In the genomic region with DNA sequence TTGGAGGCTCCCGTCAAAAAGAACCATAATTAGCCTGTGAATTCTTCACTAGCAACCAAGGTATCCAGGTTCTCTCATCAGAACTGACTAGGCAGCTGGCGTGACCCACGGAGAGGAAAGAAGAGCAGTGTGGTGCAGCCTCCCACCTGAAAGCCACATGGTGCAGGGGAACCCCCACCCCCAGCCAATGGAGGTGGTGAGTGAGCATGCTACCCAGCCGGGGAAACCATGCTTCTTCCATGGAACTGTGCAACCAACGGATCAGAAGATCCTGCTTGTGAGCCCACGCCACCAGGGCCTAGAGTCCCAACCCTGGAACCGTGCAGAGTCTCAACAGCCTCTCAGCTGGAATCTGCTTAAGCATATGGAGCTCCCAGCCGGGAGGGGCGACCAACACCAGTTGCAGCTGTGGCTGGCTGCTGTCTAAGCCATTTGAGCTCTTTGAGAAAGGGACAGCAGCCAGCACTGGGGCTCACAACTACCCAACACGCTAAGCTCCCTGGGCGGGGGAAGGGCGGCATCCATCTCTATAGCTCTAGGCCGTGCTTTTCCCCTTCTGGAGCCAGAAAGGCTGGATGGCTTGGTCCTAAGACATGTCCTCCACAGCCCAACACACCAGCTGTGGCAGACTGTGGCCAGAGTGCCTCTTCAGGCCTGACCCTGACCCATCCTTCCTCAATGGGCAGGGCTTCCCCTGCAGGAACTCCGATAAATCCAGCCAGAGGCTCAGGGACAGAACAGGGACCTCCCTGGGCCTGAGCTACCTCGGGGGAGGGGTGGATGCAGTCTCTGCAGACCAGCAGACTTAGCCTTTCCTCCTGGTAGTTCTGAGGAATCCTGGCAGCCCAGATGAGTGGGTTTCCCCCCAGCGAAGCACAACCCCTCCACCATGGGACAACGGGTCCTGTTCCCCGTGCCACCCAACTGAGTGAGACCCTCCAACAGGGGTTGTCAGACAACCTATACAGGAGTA, we compare ENCODE assay signal across 21 cellular contexts.
"Had no signal": no experiment of that assay in that cellular context is flagged by ENCODE, and none has a peak within 500 bp of the region (broad histone marks: within the 10 kb centered on the region; RNA-seq: fewer than 3 reads in every experiment).

No MANE protein-coding gene starts in this region.

- H3K36me3 Mint-ChIP-seq: memory B cell; naive B cell; stimulated activated effector memory CD8-positive, alpha-beta T cell treated with anti-CD3 and anti-CD28 coated beads, Interleukin-12 subunit alpha, Interleukin-12 subunit beta, amount 100 ng/mL, for 72 hours; type B pancreatic cell had no signal

- DNase-seq: effector CD4-positive, alpha-beta T cell; endodermal cell; erythroblast; foreskin keratinocyte; head of caudate nucleus; kidney; left cardiac atrium; left ventricle myocardium inferior; lower lobe of right lung; naive B cell; psoas muscle; retina; stimulated activated CD4-positive, alpha-beta T cell treated with anti-CD3 and anti-CD28 coated beads, Interleukin-4, amount 100 ng/mL, for 1 hour; stimulated activated CD8-positive, alpha-beta memory T cell treated with anti-CD3 and anti-CD28 coated beads, Interleukin-4, amount 100 ng/mL, for 48 hours; stimulated activated naive CD8-positive, alpha-beta T cell treated with anti-CD3 and anti-CD28 coated beads, Interleukin-15, Interleukin-2, amounts not matched to agents 100 U/mL and 50 U/mL, for 24 hours; thyroid gland had no signal

- H3K4me3 Mint-ChIP-seq: endodermal cell; memory B cell; naive B cell; nephron; stimulated activated effector memory CD8-positive, alpha-beta T cell treated with anti-CD3 and anti-CD28 coated beads, Interleukin-12 subunit alpha, Interleukin-12 subunit beta, amount 100 ng/mL, for 72 hours; type B pancreatic cell had no signal

- ATAC-seq: foreskin keratinocyte; left cardiac atrium; psoas muscle; right lobe of liver; stimulated activated effector memory CD8-positive, alpha-beta T cell treated with anti-CD3 and anti-CD28 coated beads, Interleukin-12 subunit alpha, Interleukin-12 subunit beta, amount 100 ng/mL, for 72 hours; stimulated activated naive CD8-positive, alpha-beta T cell treated with anti-CD3 and anti-CD28 coated beads, Interleukin-15, Interleukin-2, amounts not matched to agents 100 U/mL and 50 U/mL, for 24 hours had no signal

- H3K4me1 Mint-ChIP-seq: memory B cell; naive B cell; nephron; stimulated activated effector memory CD8-positive, alpha-beta T cell treated with anti-CD3 and anti-CD28 coated beads, Interleukin-12 subunit alpha, Interleukin-12 subunit beta, amount 100 ng/mL, for 72 hours had no signal

- H3K27ac Mint-ChIP-seq: endodermal cell; memory B cell; nephron; stimulated activated effector memory CD8-positive, alpha-beta T cell treated with anti-CD3 and anti-CD28 coated beads, Interleukin-12 subunit alpha, Interleukin-12 subunit beta, amount 100 ng/mL, for 72 hours; type B pancreatic cell had no signal

- H3K27me3 Mint-ChIP-seq: memory B cell, naive B cell had no signal

- H3K9me3 Mint-ChIP-seq: endodermal cell, type B pancreatic cell had no signal
